In genomic region chr11:62444835-62445234, GRCh38 we compare ENCODE assay signal across 9 cellular contexts. TPM values are rescaled to one million over a fixed set of nuclear protein-coding genes. Genes with fewer than 3 reads are reported as not detected.
DNase-seq lines count a peak whose midpoint lies in the region; ATAC-seq, FAIRE-seq and TF ChIP-seq lines count a peak whose summit lies in the region.
"Had no signal": no experiment of that assay in that cellular context is flagged by ENCODE, and none has a peak within 500 bp of the region (broad histone marks: within the 10 kb centered on the region; RNA-seq: fewer than 3 reads in every experiment).

No MANE protein-coding gene starts in this region.

- no peaks in the 10 kb centered on the region for H3K9me3 ChIP-seq in keratinocyte (ENCODE audit: control insufficient read depth, low read depth, low read length)

- H3K9me3 Mint-ChIP-seq in activated T-helper 17 cell treated with anti-CD3 and anti-CD28 coated beads, Interleukin-2, amount 50 U/mL, for 72 hours, result no peaks in the 10 kb centered on the region
- H3K9me3 Mint-ChIP-seq in stimulated activated naive CD8-positive, alpha-beta T cell treated with anti-CD3 and anti-CD28 coated beads, Interleukin-15, amount 100 ng/mL, for 72 hours, result no peaks in the 10 kb centered on the region

- dilution Hi-C loops in keratinocyte (cut with MboI; ENCODE audit: extremely low pct_ligation_motif_present, low sequenced_read_pairs), result no loop called here

- no peak overlapping the region for H3K27ac ChIP-seq in keratinocyte (ENCODE audit: control insufficient read depth, insufficient read depth, low read length)
- H3K27ac ChIP-seq: 22Rv1 had no signal

- no peaks in the 10 kb centered on the region for H3K36me3 ChIP-seq in keratinocyte (ENCODE audit: control insufficient read depth in 2 of 2, extremely low read depth in 1 of 2, insufficient read depth in 2 of 2, low read length in 2 of 2)

- H3K27me3 Mint-ChIP-seq in activated T-helper 17 cell treated with anti-CD3 and anti-CD28 coated beads, Interleukin-2, amount 50 U/mL, for 72 hours, result peaks cover 8% of the 10 kb centered on the region
- H3K27me3 Mint-ChIP-seq in stimulated activated naive CD8-positive, alpha-beta T cell treated with anti-CD3 and anti-CD28 coated beads, Interleukin-15, amount 100 ng/mL, for 72 hours, result peaks cover 43% of the 10 kb centered on the region

- H3K4me2 ChIP-seq in keratinocyte (ENCODE audit: control insufficient read depth, extremely low read depth, insufficient read depth, low read depth, low read length), result peak overlapping the region; percentile 65

- peak overlapping the region in 2 of 3 experiments; percentile 41 to 49 for H3K4me3 ChIP-seq in keratinocyte (ENCODE audit: control insufficient read depth in 2 of 3, extremely low read depth in 1 of 3, insufficient read depth in 2 of 3, low read depth in 1 of 3, low read length in 3 of 3)

- H3K4me3 Mint-ChIP-seq in activated T-helper 17 cell treated with anti-CD3 and anti-CD28 coated beads, Interleukin-2, amount 50 U/mL, for 72 hours, result peak overlapping the region; percentile 67
- H3K4me3 Mint-ChIP-seq in stimulated activated naive CD8-positive, alpha-beta T cell treated with anti-CD3 and anti-CD28 coated beads, Interleukin-15, amount 100 ng/mL, for 72 hours, result peak overlapping the region; percentile 82 to 90

- no peaks in the 10 kb centered on the region for H3K9me1 ChIP-seq in keratinocyte (ENCODE audit: control insufficient read depth, extremely low read depth, insufficient read depth, low read length)

- no peaks in the 10 kb centered on the region for H3K4me1 ChIP-seq in keratinocyte (ENCODE audit: control insufficient read depth, extremely low read depth, insufficient read depth, low read length)

- ATAC-seq in activated T-helper 17 cell treated with anti-CD3 and anti-CD28 coated beads, Interleukin-2, amount 50 U/mL, for 72 hours (replicated peaks), result no peak
- no peak for ATAC-seq in stimulated activated naive CD8-positive, alpha-beta T cell treated with anti-CD3 and anti-CD28 coated beads, Interleukin-15, amount 100 ng/mL, for 72 hours
- no peak for ATAC-seq in HG02973 (IDR thresholded peaks at IDR 0.05; ENCODE audit: unreplicated experiment)

- no peak for FAIRE-seq in keratinocyte (lab: Jason Lieb, UNC)

- H3K9ac ChIP-seq in keratinocyte (ENCODE audit: control insufficient read depth, extremely low read depth, insufficient read depth, low read length), result peak overlapping the region; percentile 8

- DNase-seq in DMS153 treated with DMSO at 0.1 percent for 48 hours (lab: John Stamatoyannopoulos, UW; ENCODE audit: unreplicated experiment) (peak; percentile 36), DMS153 (lab: John Stamatoyannopoulos, UW) (no peak), keratinocyte (ENCODE audit: low read depth, low spot score) (no peak), DMS 273 treated with DMSO at 0.1 percent for 48 hours (lab: John Stamatoyannopoulos, UW) (no peak), NCI-H1436 treated with DMSO at 0.1 percent for 48 hours (lab: John Stamatoyannopoulos, UW) (no peak)
- no peak for DNase-seq in stimulated activated naive CD8-positive, alpha-beta T cell treated with anti-CD3 and anti-CD28 coated beads, Interleukin-15, amount 100 ng/mL, for 72 hours

- no peak overlapping the region for H3K27ac Mint-ChIP-seq in activated T-helper 17 cell treated with anti-CD3 and anti-CD28 coated beads, Interleukin-2, amount 50 U/mL, for 72 hours
- peak overlapping the region in 1 of 2 donors; percentile 51 for H3K27ac Mint-ChIP-seq in stimulated activated naive CD8-positive, alpha-beta T cell treated with anti-CD3 and anti-CD28 coated beads, Interleukin-15, amount 100 ng/mL, for 72 hours

- TF ChIP-seq CTCF in keratinocyte (optimal IDR thresholded peaks at IDR 0.05 in 1 of 3, IDR thresholded peaks at IDR 0.05 in 1 of 3, conservative IDR thresholded peaks at IDR 0.05 in 1 of 3; ENCODE audit: extremely low read depth in 1 of 3, insufficient read depth in 2 of 3, low read length in 3 of 3), result no peak

- peak overlapping the region; percentile 1 for H2AFZ ChIP-seq in keratinocyte (ENCODE audit: control insufficient read depth, low read length)

- no peaks in the 10 kb centered on the region for H3K79me2 ChIP-seq in keratinocyte (ENCODE audit: control insufficient read depth, insufficient read depth, low read length)

- no peaks in the 10 kb centered on the region for H4K20me1 ChIP-seq in keratinocyte (ENCODE audit: control insufficient read depth, extremely low read depth, insufficient read depth, low read length)

- H3K4me1 Mint-ChIP-seq in activated T-helper 17 cell treated with anti-CD3 and anti-CD28 coated beads, Interleukin-2, amount 50 U/mL, for 72 hours, result no peaks in the 10 kb centered on the region
- peaks cover 15% of the 10 kb centered on the region for H3K4me1 Mint-ChIP-seq in stimulated activated naive CD8-positive, alpha-beta T cell treated with anti-CD3 and anti-CD28 coated beads, Interleukin-15, amount 100 ng/mL, for 72 hours

- no peaks in the 10 kb centered on the region for H3K36me3 Mint-ChIP-seq in activated T-helper 17 cell treated with anti-CD3 and anti-CD28 coated beads, Interleukin-2, amount 50 U/mL, for 72 hours (ENCODE audit: low read depth)

- H3K27me3 ChIP-seq in keratinocyte (ENCODE audit: control insufficient read depth, extremely low read depth, insufficient read depth, low read length), result peaks cover 4% of the 10 kb centered on the region

RNA-seq across cellular contexts. Expression of gene SCGB1A1, which starts 26.0 kb away (rescaled TPM):
- total RNA-seq in activated T-helper 17 cell treated with anti-CD3 and anti-CD28 coated beads, Interleukin-2, amount 50 U/mL, for 72 hours, result not detected
- polyA plus RNA-seq in keratinocyte, result not detected in 3 replicates
- not detected for polyA plus RNA-seq in keratinocyte (2011; ENCODE audit: low read depth)
- not detected in 2 replicates for polyA plus RNA-seq in keratinocyte (2011; cell fraction: cytosol; rRNA removed)
- polyA plus RNA-seq in keratinocyte (2011; cell fraction: nucleus; rRNA removed), result not detected in 2 replicates
- polyA plus RNA-seq in keratinocyte (2012; ENCODE audit: low replicate concordance), result not detected in 2 replicates
- polyA minus RNA-seq in keratinocyte, result not detected in 3 replicates
- not detected for polyA minus RNA-seq in keratinocyte (2011; cell fraction: cytosol; rRNA and poly(A)+ RNA removed)
- polyA minus RNA-seq in keratinocyte (2011; cell fraction: nucleus; rRNA and poly(A)+ RNA removed), result not detected in 2 replicates
